9 cellular contexts compared by ENCODE assay signal in the genomic region with DNA sequence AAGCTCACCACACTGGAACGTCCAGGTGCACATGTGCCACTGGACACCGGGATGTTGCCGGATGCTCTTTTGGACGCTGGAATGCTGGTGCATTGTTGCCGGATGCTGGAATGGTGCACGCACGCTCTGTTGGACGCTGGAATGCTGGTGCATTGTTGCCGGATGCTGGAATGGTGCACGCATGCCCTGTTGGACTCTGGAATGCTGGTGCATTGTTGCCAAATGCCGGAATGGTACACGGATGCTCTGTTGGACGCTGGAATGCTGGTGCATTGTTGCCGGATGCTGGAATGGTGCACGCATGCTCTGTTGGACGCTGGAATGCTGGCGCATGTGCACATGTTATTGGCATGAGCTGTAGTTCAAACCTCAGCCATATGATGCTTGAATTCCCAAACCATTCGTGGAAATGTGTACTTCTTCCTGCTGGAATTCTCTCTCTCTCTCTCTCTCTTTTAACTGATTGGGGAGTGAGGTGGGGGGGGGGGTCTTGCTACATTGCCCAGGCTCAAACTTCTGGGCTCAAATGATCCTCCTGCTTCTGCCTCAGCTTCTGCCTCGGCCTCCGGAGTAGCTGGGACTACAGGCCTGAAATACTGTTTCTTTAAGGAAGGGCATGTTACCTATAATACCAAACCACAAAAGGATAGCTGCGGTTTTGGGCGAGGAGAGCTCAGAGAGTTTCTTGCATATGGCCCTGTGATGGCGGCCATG. TPM values are rescaled to one million over a fixed set of nuclear protein-coding genes. Genes with fewer than 3 reads are reported as not detected.
DNase-seq lines count a peak whose midpoint lies in the region; ATAC-seq, FAIRE-seq and TF ChIP-seq lines count a peak whose summit lies in the region.
"Had no signal": no experiment of that assay in that cellular context is flagged by ENCODE, and none has a peak within 500 bp of the region (broad histone marks: within the 10 kb centered on the region; RNA-seq: fewer than 3 reads in every experiment).

No MANE protein-coding gene starts in this region.

- H3K36me3 ChIP-seq in SK-N-SH (replicated peaks in 1 of 2; ENCODE audit: control insufficient read depth in 1 of 2, insufficient read depth in 2 of 2, low read length in 1 of 2) (no peaks in the 10 kb centered on the region), kidney (ENCODE audit: control insufficient read depth in 1 of 2, insufficient read depth in 2 of 2, low read length in 2 of 2) (no peaks in the 10 kb centered on the region)

- H3K4me3 ChIP-seq in SK-N-SH (ENCODE audit: low read depth in 2 of 2, low read length in 1 of 2), result peak overlapping the region in 1 of 2 experiments; percentile 55; a peak in 1 of 4 replicates
- peak overlapping the region; percentile 26 to 59 for H3K4me3 ChIP-seq in kidney (ENCODE audit: low read length in 2 of 2)

- H3K79me2 ChIP-seq in SK-N-SH (ENCODE audit: insufficient read depth), result no peaks in the 10 kb centered on the region

- H3K4me2 ChIP-seq in SK-N-SH, result peak overlapping the region; percentile 28; the same call in 1 of the 2 replicates

- H3K27ac ChIP-seq in SK-N-SH (ENCODE audit: low read depth in 2 of 2, low read length in 1 of 2), result 0 out of 4 replicates have a peak overlapping the region, but pooled peaks of 1 of the 2 experiments have one; percentile 47
- peak overlapping the region in 1 of 2 donors; percentile 76 for H3K27ac ChIP-seq in kidney (ENCODE audit: low read depth in 2 of 2, low read length in 2 of 2)

- H3K9me3 ChIP-seq in SK-N-SH (no peaks in the 10 kb centered on the region), kidney (ENCODE audit: control insufficient read depth in 1 of 2, low read length in 2 of 2) (no peaks in the 10 kb centered on the region)

- DNase-seq in SK-N-SH (no peak), kidney (no peak), DMS 273 treated with DMSO at 0.1 percent for 48 hours (lab: John Stamatoyannopoulos, UW) (no peak), left lobe of liver (ENCODE audit: low spot score) (no peak)
- DNase-seq in activated CD4-positive, alpha-beta memory T cell treated with anti-CD3 and anti-CD28 coated beads, Interleukin-2, amount 10 ng/mL, durations not matched to agents 7 days and 5 days, result no peak
- DNase-seq in stimulated activated effector memory CD8-positive, alpha-beta T cell treated with anti-CD3 and anti-CD28 coated beads, Interleukin-12 subunit alpha, Interleukin-12 subunit beta, amount 100 ng/mL, for 72 hours (ENCODE audit: low spot score in 2 of 2), result no peak

- CTCF ChIA-PET in SK-N-SH (lab: Yijun Ruan, JAX), result interaction anchor here (0.9 to 4.8 kb wide), 11 partner anchors 12 to 187 kb away, joined by 3 to 52 read pairs (median 5); no protein-coding TSS in a partner anchor
- CTCF ChIA-PET in activated CD4-positive, alpha-beta memory T cell treated with anti-CD3 and anti-CD28 coated beads, Interleukin-2, amount 10 ng/mL, durations not matched to agents 7 days and 5 days (lab: Charles Lee), result interaction anchor here (1.2 kb wide), 1 partner anchor 62 kb away, joined by 3 read pairs; no protein-coding TSS in a partner anchor

- POLR2A ChIA-PET in SK-N-SH (lab: Yijun Ruan, JAX), result interaction anchor here (1.6 to 3.6 kb wide), 2 partner anchors 10 to 33 kb away, joined by 6 to 34 read pairs; no protein-coding TSS in a partner anchor
- POLR2A ChIA-PET in activated CD4-positive, alpha-beta memory T cell treated with anti-CD3 and anti-CD28 coated beads, Interleukin-2, amount 10 ng/mL, durations not matched to agents 7 days and 5 days (lab: Charles Lee), result interaction anchor here (2.5 kb wide), 1 partner anchor 242 kb away, joined by 10 read pairs; a partner anchor contains a TSS

- H3K4me1 ChIP-seq in SK-N-SH (ENCODE audit: control insufficient read depth in 1 of 2, insufficient read depth in 2 of 2, low read depth in 1 of 2, low read length in 1 of 2) (peaks cover 0 to 19% of the 10 kb centered on the region in 2 experiments; a peak in 2 of 4 replicates), kidney (ENCODE audit: control insufficient read depth in 1 of 2, insufficient read depth in 1 of 2, low read depth in 1 of 2, low read length in 2 of 2) (peaks cover 0 to 9% of the 10 kb centered on the region in 2 donors)

- H3K27me3 ChIP-seq in SK-N-SH (ENCODE audit: insufficient read depth), result peaks cover 33% of the 10 kb centered on the region

- no peak for TF ChIP-seq RAD21 in SK-N-SH (IDR thresholded peaks at IDR 0.05; ENCODE audit: low read length)

- H3K4me3 Mint-ChIP-seq in activated CD4-positive, alpha-beta memory T cell treated with anti-CD3 and anti-CD28 coated beads, Interleukin-2, amount 10 ng/mL, durations not matched to agents 7 days and 5 days, result peak overlapping the region; percentile 46
- peak overlapping the region; percentile 78 for H3K4me3 Mint-ChIP-seq in stimulated activated effector memory CD8-positive, alpha-beta T cell treated with anti-CD3 and anti-CD28 coated beads, Interleukin-12 subunit alpha, Interleukin-12 subunit beta, amount 100 ng/mL, for 72 hours

- no peak overlapping the region for H3K27ac Mint-ChIP-seq in activated CD4-positive, alpha-beta memory T cell treated with anti-CD3 and anti-CD28 coated beads, Interleukin-2, amount 10 ng/mL, durations not matched to agents 7 days and 5 days
- no peak overlapping the region for H3K27ac Mint-ChIP-seq in stimulated activated effector memory CD8-positive, alpha-beta T cell treated with anti-CD3 and anti-CD28 coated beads, Interleukin-12 subunit alpha, Interleukin-12 subunit beta, amount 100 ng/mL, for 72 hours

- no peaks in the 10 kb centered on the region for H3K9me2 ChIP-seq in SK-N-SH

- TF ChIP-seq EP300 in SK-N-SH (IDR thresholded peaks at IDR 0.05; ENCODE audit: borderline replicate concordance in 1 of 2, low read depth in 1 of 2, low read length in 1 of 2), result no peak

- H4K20me1 ChIP-seq in SK-N-SH (ENCODE audit: insufficient read depth), result no peaks in the 10 kb centered on the region

- intact Hi-C loops in kidney (cut with DNase I), result no loop called here

- H3K9me3 Mint-ChIP-seq in activated CD4-positive, alpha-beta memory T cell treated with anti-CD3 and anti-CD28 coated beads, Interleukin-2, amount 10 ng/mL, durations not matched to agents 7 days and 5 days, result no peaks in the 10 kb centered on the region
- H3K9me3 Mint-ChIP-seq in stimulated activated effector memory CD8-positive, alpha-beta T cell treated with anti-CD3 and anti-CD28 coated beads, Interleukin-12 subunit alpha, Interleukin-12 subunit beta, amount 100 ng/mL, for 72 hours, result peaks cover 3% of the 10 kb centered on the region

- H3K4me1 Mint-ChIP-seq in activated CD4-positive, alpha-beta memory T cell treated with anti-CD3 and anti-CD28 coated beads, Interleukin-2, amount 10 ng/mL, durations not matched to agents 7 days and 5 days, result peaks cover 14% of the 10 kb centered on the region
- H3K4me1 Mint-ChIP-seq in stimulated activated effector memory CD8-positive, alpha-beta T cell treated with anti-CD3 and anti-CD28 coated beads, Interleukin-12 subunit alpha, Interleukin-12 subunit beta, amount 100 ng/mL, for 72 hours, result peaks cover 21% of the 10 kb centered on the region

- TF ChIP-seq CTCF in SK-N-SH (IDR thresholded peaks at IDR 0.05), result no peak
- no peak for TF ChIP-seq CTCF in kidney (IDR thresholded peaks at IDR 0.05; ENCODE audit: borderline replicate concordance, extremely low read depth, insufficient read depth)

- WGBS in SK-N-SH (ENCODE audit: low lambda C conversion rate), result 74% methylated on average over 21 of the region's 23 CpGs

- no peaks in the 10 kb centered on the region for H3F3A ChIP-seq in SK-N-SH (replicated peaks; ENCODE audit: insufficient read depth)

- H3K9ac ChIP-seq in SK-N-SH (no peak overlapping the region), kidney (ENCODE audit: low read length in 2 of 2) (peak overlapping the region in 1 of 2 donors; percentile 55)

- FAIRE-seq in kidney (lab: Jason Lieb, UNC), result no peak
- FAIRE-seq: A204.1 had no signal

- ATAC-seq in SK-N-SH treated with all-trans-retinoic acid at 6 μM for 48 hours, result no peak
- no peak for ATAC-seq in stimulated activated effector memory CD8-positive, alpha-beta T cell treated with anti-CD3 and anti-CD28 coated beads, Interleukin-12 subunit alpha, Interleukin-12 subunit beta, amount 100 ng/mL, for 72 hours
- ATAC-seq in left lobe of liver, result no peak
- no peak for ATAC-seq in GM21381 (IDR thresholded peaks at IDR 0.05; ENCODE audit: unreplicated experiment)

- H3K36me3 Mint-ChIP-seq in activated CD4-positive, alpha-beta memory T cell treated with anti-CD3 and anti-CD28 coated beads, Interleukin-2, amount 10 ng/mL, durations not matched to agents 7 days and 5 days (ENCODE audit: low read depth), result no peaks in the 10 kb centered on the region
- H3K36me3 Mint-ChIP-seq in stimulated activated effector memory CD8-positive, alpha-beta T cell treated with anti-CD3 and anti-CD28 coated beads, Interleukin-12 subunit alpha, Interleukin-12 subunit beta, amount 100 ng/mL, for 72 hours, result peaks cover 5% of the 10 kb centered on the region

- peaks cover 30% of the 10 kb centered on the region for H3K27me3 Mint-ChIP-seq in activated CD4-positive, alpha-beta memory T cell treated with anti-CD3 and anti-CD28 coated beads, Interleukin-2, amount 10 ng/mL, durations not matched to agents 7 days and 5 days

- H2AFZ ChIP-seq in SK-N-SH (ENCODE audit: low read depth), result no peak overlapping the region

TF ChIP-seq in SK-N-SH, 30 proteins besides CTCF, POLR2A, EP300 and RAD21 (continues in another document):
- TF ChIP-seq MEF2A (IDR thresholded peaks at IDR 0.05; ENCODE audit: borderline replicate concordance, low read depth), result no peak
- no peak for TF ChIP-seq CHD2 (IDR thresholded peaks at IDR 0.05; ENCODE audit: low read length, partially characterized antibody)
- no peak for TF ChIP-seq JUND (IDR thresholded peaks at IDR 0.05)
- no peak for TF ChIP-seq SMC3 (IDR thresholded peaks at IDR 0.05; ENCODE audit: low read depth, low read length)

RNA-seq across cellular contexts. Expression of a gene that starts 1.2 kb away (rescaled TPM):
- 0.56 and 1.1 TPM in 2 replicates for polyA plus RNA-seq in SK-N-SH (2012; rRNA removed)
- polyA plus RNA-seq in SK-N-SH (2012; cell fraction: cytosol; rRNA removed), result 0.58 and 1.00 TPM in 2 replicates
- polyA plus RNA-seq in SK-N-SH (2012; cell fraction: nucleus; rRNA removed), result 2.7 and 4.1 TPM in 2 replicates
- total RNA-seq in activated CD4-positive, alpha-beta memory T cell treated with anti-CD3 and anti-CD28 coated beads, Interleukin-2, amount 10 ng/mL, durations not matched to agents 7 days and 5 days, result under 1 TPM; 0.33 to 0.86 TPM
- total RNA-seq in kidney, result 61.9 TPM
- polyA plus RNA-seq in kidney (ENCODE audit: insufficient read depth, low read depth, low replicate concordance), result 12.1 TPM
- total RNA-seq in left lobe of liver, result 14.9 TPM
